ENCODE assay signal across 33 cellular contexts in the genomic region with DNA sequence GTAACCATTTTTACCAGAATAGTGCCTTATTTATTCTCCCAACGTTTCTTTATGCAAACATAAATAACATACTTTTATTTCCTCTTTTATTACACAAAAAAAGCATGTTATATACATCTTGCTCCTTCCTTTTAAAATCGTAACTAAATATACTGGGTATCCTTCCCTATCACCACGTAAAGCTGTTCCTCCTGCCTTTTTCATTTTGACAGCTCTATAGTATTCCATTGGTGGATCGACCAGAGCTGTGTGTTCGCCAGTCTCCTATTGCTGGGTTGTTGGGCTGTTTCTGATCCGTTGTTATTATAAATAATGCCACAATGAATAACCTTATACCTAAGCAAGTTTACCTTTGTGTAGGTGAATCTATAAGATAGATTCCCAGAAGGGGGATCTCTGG.
"Had no signal": no experiment of that assay in that cellular context is flagged by ENCODE, and none has a peak within 500 bp of the region (broad histone marks: within the 10 kb centered on the region; RNA-seq: fewer than 3 reads in every experiment).

No MANE protein-coding gene starts in this region.

- H3K4me1 ChIP-seq: colonic mucosa, prostate gland had no signal

- H3K4me3 ChIP-seq: colonic mucosa, left lung, lower lobe of right lung, mucosa of descending colon, pancreas, prostate gland, skin epidermis, testis, vagina had no signal

- DNase-seq: activated CD4-positive, alpha-beta T cell treated with anti-CD3 and anti-CD28 coated beads for 48 hours; activated CD4-positive, alpha-beta T cell treated with anti-CD3 and anti-CD28 coated beads, Interleukin-2, amount 50 U/mL, for 48 hours; activated CD8-positive, alpha-beta memory T cell treated with anti-CD3 and anti-CD28 coated beads for 24 hours; activated CD8-positive, alpha-beta memory T cell treated with anti-CD3 and anti-CD28 coated beads, Interleukin-2, amount 50 U/mL, for 48 hours; activated gamma-delta T cell; activated naive CD4-positive, alpha-beta T cell treated with anti-CD3 and anti-CD28 coated beads, Interleukin-2, amount 10 ng/mL, durations not matched to agents 7 days and 5 days; activated naive CD8-positive, alpha-beta T cell treated with anti-CD3 and anti-CD28 coated beads, Interleukin-2, amount 50 U/mL, for 24 hours; activated T-cell treated with anti-CD3 and anti-CD28 coated beads, Interleukin-2, amount 50 U/mL, for 24 hours; colonic mucosa; effector CD8-positive, alpha-beta T cell; glutamatergic neuron; left lung; lower lobe of right lung; mesendoderm; mucosa of descending colon; nephron progenitor cell; pancreas; retina; stimulated activated CD4-positive, alpha-beta T cell treated with anti-CD3 and anti-CD28 coated beads, Interleukin-12 subunit alpha, Interleukin-12 subunit beta, amount 100 ng/mL, for 4 hours; stimulated activated CD4-positive, alpha-beta T cell treated with anti-CD3 and anti-CD28 coated beads, Interleukin-4, amount 100 ng/mL, for 1 hour; stimulated activated naive CD8-positive, alpha-beta T cell treated with anti-CD3 and anti-CD28 coated beads, Interleukin-15, Interleukin-2, amounts not matched to agents 100 U/mL and 50 U/mL, for 24 hours; T1000; WERI-Rb-1 had no signal

- H3K27me3 ChIP-seq: colonic mucosa, left lung, pancreas, testis, vagina had no signal

- H3K27ac ChIP-seq: colonic mucosa, epithelial cell of prostate, left lung, pancreas, prostate gland, skin epidermis, vagina, WERI-Rb-1 had no signal

- H3K36me3 ChIP-seq: colonic mucosa, left lung, lower lobe of right lung, pancreas, prostate gland, vagina, WERI-Rb-1 had no signal

- H3K9me3 ChIP-seq: colonic mucosa, left lung, lower lobe of right lung, mucosa of descending colon, pancreas, prostate gland, testis, vagina had no signal

- ATAC-seq: activated CD4-positive, CD25-positive, alpha-beta regulatory T cell treated with anti-CD3 and anti-CD28 coated beads, Interleukin-2, amount 50 U/mL, for 24 hours; activated naive CD8-positive, alpha-beta T cell treated with anti-CD3 and anti-CD28 coated beads, Interleukin-2, amount 50 U/mL, for 24 hours; left lung; lower lobe of right lung; mucosa of descending colon; pancreas; sciatic nerve; stimulated activated naive CD8-positive, alpha-beta T cell treated with anti-CD3 and anti-CD28 coated beads, Interleukin-15, Interleukin-2, amounts not matched to agents 100 U/mL and 50 U/mL, for 24 hours had no signal

- FAIRE-seq: endometrium, frontal cortex, islet of Langerhans, pancreas had no signal
